In the genomic region with DNA sequence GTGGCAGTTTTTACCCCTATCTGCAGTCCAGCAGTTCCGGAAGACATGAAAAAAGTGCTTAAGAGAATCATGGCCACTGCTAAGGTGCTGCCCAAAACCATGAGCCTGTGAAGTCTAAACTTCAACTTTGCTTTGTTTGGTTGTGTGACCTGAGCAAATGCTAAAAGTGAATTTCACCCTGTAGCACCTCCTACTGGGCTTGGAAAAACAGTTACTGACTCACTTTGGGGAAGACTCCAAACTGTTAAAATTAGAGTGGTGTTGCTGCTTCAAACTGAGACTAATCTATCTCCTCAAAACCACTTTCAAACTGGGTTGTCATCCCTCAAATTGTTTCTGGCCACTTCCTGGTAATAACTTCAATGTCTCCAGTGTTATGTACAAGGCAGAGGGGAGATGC, we compare ENCODE assay signal across 14 cellular contexts. TPM values are rescaled to one million over a fixed set of nuclear protein-coding genes. Genes with fewer than 3 reads are reported as not detected.
DNase-seq lines count a peak whose midpoint lies in the region; ATAC-seq, FAIRE-seq and TF ChIP-seq lines count a peak whose summit lies in the region.
"Had no signal": no experiment of that assay in that cellular context is flagged by ENCODE, and none has a peak within 500 bp of the region (broad histone marks: within the 10 kb centered on the region; RNA-seq: fewer than 3 reads in every experiment).

No MANE protein-coding gene starts in this region.

- peaks cover 59% of the 10 kb centered on the region for H3K36me3 Mint-ChIP-seq in HFFc6 (ENCODE audit: low read depth)
- no peaks in the 10 kb centered on the region for H3K36me3 Mint-ChIP-seq in progenitor cell of endocrine pancreas (ENCODE audit: insufficient read depth)

- H3K4me3 Mint-ChIP-seq in HFFc6 (peak overlapping the region; percentile 17), progenitor cell of endocrine pancreas (ENCODE audit: low read depth) (no peak overlapping the region)
- H3K4me3 Mint-ChIP-seq: activated T-cell treated with anti-CD3 and anti-CD28 coated beads, Interleukin-2, amount 50 U/mL, for 72 hours had no signal

- H3K36me3 ChIP-seq in brain microvascular endothelial cell (replicated peaks) = no peaks in the 10 kb centered on the region
- H3K36me3 ChIP-seq in kidney (ENCODE audit: control insufficient read depth in 1 of 2, insufficient read depth in 2 of 2, low read length in 2 of 2) = no peaks in the 10 kb centered on the region
- no peaks in the 10 kb centered on the region for H3K36me3 ChIP-seq in tibial nerve

- in situ Hi-C loops in brain microvascular endothelial cell (cut with HindIII; ENCODE audit: low pct_ligation_motif_present, low sequenced_read_pairs) = no loop called here

- peak; percentile 73 for TF ChIP-seq CTCF in HFFc6 (IDR thresholded peaks at IDR 0.05)
- TF ChIP-seq CTCF in brain microvascular endothelial cell (IDR thresholded peaks at IDR 0.05; ENCODE audit: low read depth, low read length, missing control alignments) = peak; percentile 39
- peak; percentile 37 for TF ChIP-seq CTCF in progenitor cell of endocrine pancreas (IDR thresholded peaks at IDR 0.05; ENCODE audit: unreplicated experiment)
- no peak for TF ChIP-seq CTCF in kidney (IDR thresholded peaks at IDR 0.05; ENCODE audit: borderline replicate concordance, extremely low read depth, insufficient read depth)
- no peak for TF ChIP-seq CTCF in tibial nerve (IDR thresholded peaks at IDR 0.05)

- TF ChIP-seq EP300 in tibial nerve (IDR thresholded peaks at IDR 0.05) = no peak

- peaks cover 100% of the 10 kb centered on the region for H3K4me1 Mint-ChIP-seq in HFFc6 (ENCODE audit: low read depth)
- H3K4me1 Mint-ChIP-seq in progenitor cell of endocrine pancreas (ENCODE audit: low read depth) = no peaks in the 10 kb centered on the region

- intact Hi-C loops in kidney (cut with DNase I) = no loop called here

- H3K27ac Mint-ChIP-seq in HFFc6 = peak overlapping the region; percentile 68
- H3K27ac Mint-ChIP-seq in progenitor cell of endocrine pancreas = no peak overlapping the region
- H3K27ac Mint-ChIP-seq: activated T-cell treated with anti-CD3 and anti-CD28 coated beads, Interleukin-2, amount 50 U/mL, for 72 hours had no signal

- no peak for TF ChIP-seq POLR2A in tibial nerve (IDR thresholded peaks at IDR 0.05)

- H3K9me3 Mint-ChIP-seq in HFFc6 = peaks cover 13% of the 10 kb centered on the region
- no peaks in the 10 kb centered on the region for H3K9me3 Mint-ChIP-seq in progenitor cell of endocrine pancreas (ENCODE audit: low read depth)
- H3K9me3 Mint-ChIP-seq: activated T-cell treated with anti-CD3 and anti-CD28 coated beads, Interleukin-2, amount 50 U/mL, for 72 hours had no signal

- ATAC-seq in GM19463 (IDR thresholded peaks at IDR 0.05; ENCODE audit: unreplicated experiment) = no peak
- ATAC-seq: activated T-cell treated with anti-CD3 and anti-CD28 coated beads, Interleukin-2, amount 50 U/mL, for 72 hours had no signal

- H3K9me3 ChIP-seq in kidney (ENCODE audit: control insufficient read depth in 1 of 2, low read length in 2 of 2) (no peaks in the 10 kb centered on the region), tibial nerve (no peaks in the 10 kb centered on the region)

- no peak for FAIRE-seq in kidney (lab: Jason Lieb, UNC)
- FAIRE-seq: G401.6 had no signal

- H3K27me3 Mint-ChIP-seq in HFFc6 (ENCODE audit: insufficient read depth) = peaks cover 9% of the 10 kb centered on the region
- peaks cover 4% of the 10 kb centered on the region for H3K27me3 Mint-ChIP-seq in progenitor cell of endocrine pancreas

- 87 to 90% methylated on average over 1 of the region's 1 CpG for WGBS in tibial nerve, 2 donors

- H3K27ac ChIP-seq in brain microvascular endothelial cell (no peak overlapping the region), kidney (ENCODE audit: low read depth in 2 of 2, low read length in 2 of 2) (no peak overlapping the region), tibial nerve (no peak overlapping the region)
- H3K27ac ChIP-seq: PC-9 had no signal

- DNase-seq in CD1c-positive myeloid dendritic cell (ENCODE audit: extremely low spot score) (peak; percentile 22), HFFc6 (peak; percentile 60), brain microvascular endothelial cell (no peak), progenitor cell of endocrine pancreas (ENCODE audit: low spot score, unreplicated experiment) (no peak), kidney (no peak), GF-D8 (lab: John Stamatoyannopoulos, UW) (no peak), tibial nerve (ENCODE audit: low spot score in 2 of 2) (no peak)
- DNase-seq: activated T-cell treated with anti-CD3 and anti-CD28 coated beads, Interleukin-2, amount 50 U/mL, for 72 hours; NCI-H1694; PC-9 had no signal

- H3K9ac ChIP-seq in kidney (ENCODE audit: low read length in 2 of 2) = no peak overlapping the region

- H3K4me3 ChIP-seq in brain microvascular endothelial cell (ENCODE audit: low read depth, low read length) (no peak overlapping the region), kidney (ENCODE audit: low read length in 2 of 2) (no peak overlapping the region), tibial nerve (no peak overlapping the region)
- H3K4me3 ChIP-seq: PC-9, skin epidermis had no signal

- H3K4me1 ChIP-seq in kidney (ENCODE audit: control insufficient read depth in 1 of 2, insufficient read depth in 1 of 2, low read depth in 1 of 2, low read length in 2 of 2) = no peaks in the 10 kb centered on the region
- no peaks in the 10 kb centered on the region for H3K4me1 ChIP-seq in tibial nerve

- H3K27me3 ChIP-seq in brain microvascular endothelial cell (replicated peaks) = no peaks in the 10 kb centered on the region
- H3K27me3 ChIP-seq in tibial nerve = no peaks in the 10 kb centered on the region

RNA-seq across cellular contexts. Expression of gene MKX, which starts 21.3 kb away (rescaled TPM):
- total RNA-seq in HFFc6 (2021; fragmentation: NEBNext Ultra II Directional; extraction: Animal tissue kit (Norgen Biotek cat#: 25700)) = 10 to 100 TPM; 36.6 to 99.7 (median 40.6) TPM
- total RNA-seq in progenitor cell of endocrine pancreas (0.31 and 0.67 TPM in 2 replicates), kidney (1.3 TPM), tibial nerve (1 to 10 TPM in 2 of 4 donors, under 1 TPM in 2; 0.63 to 1.2 (median 1.0) TPM)
- polyA plus RNA-seq in kidney (ENCODE audit: insufficient read depth, low read depth, low replicate concordance) = not detected
- total RNA-seq: mononuclear cell, PC-9 had no signal

Comparison
In these comparisons a context has a peak if more than half of its experiments do, and no peak if none do; other contexts are left out.
1. DNase-seq: peak in CD1c-positive myeloid dendritic cell (single experiment) and HFFc6 (single experiment); none in brain microvascular endothelial cell (single experiment), progenitor cell of endocrine pancreas (single experiment), kidney (single experiment), GF-D8 (single experiment) and tibial nerve (0 of 2).
2. CTCF ChIP-seq: peak in HFFc6 (single experiment), brain microvascular endothelial cell (single experiment) and progenitor cell of endocrine pancreas (single experiment); none in kidney (single experiment) and tibial nerve (0 of 5).
3. RNA of gene MKX, which starts 21.3 kb away (total RNA-seq): 36.6 to 99.7 TPM in HFFc6; 1.3 TPM in kidney (single experiment), 0.63 to 1.2 TPM in tibial nerve and 0.31 to 0.67 TPM in progenitor cell of endocrine pancreas; every median in the first group is over 10 times any median in the second.